Comparison of ENCODE assay signal across 19 cellular contexts in the genomic region with DNA sequence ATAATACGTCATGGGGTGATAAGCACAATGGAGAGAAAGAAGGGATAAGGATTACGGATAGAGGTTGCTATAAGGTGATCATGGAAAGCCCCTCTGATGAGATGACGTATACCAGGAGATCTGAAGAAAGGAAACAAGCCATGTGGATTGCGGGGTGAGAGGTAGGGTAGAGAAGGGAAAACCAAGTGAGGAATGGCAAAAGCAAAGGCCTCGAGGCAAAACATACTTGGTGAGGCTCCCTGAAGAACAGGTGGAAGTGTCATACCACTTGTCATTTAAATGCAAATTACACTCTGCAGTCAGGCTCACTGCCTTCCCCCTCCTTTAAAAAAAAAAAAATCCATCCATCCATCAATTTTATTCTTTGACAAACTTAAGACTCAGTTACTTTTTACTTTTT.
"Had no signal": no experiment of that assay in that cellular context is flagged by ENCODE, and none has a peak within 500 bp of the region (broad histone marks: within the 10 kb centered on the region; RNA-seq: fewer than 3 reads in every experiment).

No MANE protein-coding gene starts in this region.

- H3K36me3 ChIP-seq: adrenal gland, breast epithelium, neutrophil, pancreas, spleen, thyroid gland had no signal

- ATAC-seq: activated CD4-positive, CD25-positive, alpha-beta regulatory T cell treated with anti-CD3 and anti-CD28 coated beads, Interleukin-2, amount 50 U/mL, for 24 hours; activated CD8-positive, alpha-beta T cell treated with anti-CD3 and anti-CD28 coated beads, Interleukin-2, amount 10 ng/mL, durations not matched to agents 7 days and 5 days; activated naive CD4-positive, alpha-beta T cell treated with anti-CD3 and anti-CD28 coated beads, Interleukin-2, amount 50 U/mL, for 72 hours; activated T-cell treated with anti-CD3 and anti-CD28 coated beads, Interleukin-2, amount 50 U/mL, for 4 hours; left cardiac atrium; natural killer cell treated with Interleukin-12 subunit alpha and Interleukin-12 subunit beta and Interleukin-15 and Interleukin-18, amount 100 ng/mL, for 72 hours; pancreas; sciatic nerve had no signal

- H3K4me3 ChIP-seq: adrenal gland, breast epithelium, pancreas, spleen, thyroid gland had no signal

- H3K4me1 ChIP-seq: adrenal gland, breast epithelium, pancreas had no signal

- H3K9me3 ChIP-seq: adrenal gland, breast epithelium, neutrophil, pancreas, spleen, thyroid gland had no signal

- DNase-seq: activated CD4-positive, alpha-beta T cell treated with anti-CD3 and anti-CD28 coated beads, Interleukin-2, amount 10 ng/mL, durations not matched to agents 7 days and 5 days; activated CD8-positive, alpha-beta T cell treated with anti-CD3 and anti-CD28 coated beads, Interleukin-2, amount 10 ng/mL, durations not matched to agents 7 days and 5 days; activated gamma-delta T cell treated with Interleukin-2 at 50 U/mL for 16 hours; activated T-cell treated with anti-CD3 and anti-CD28 coated beads, Interleukin-2, amount 50 U/mL, for 4 hours; adrenal gland; cortex of kidney; head of caudate nucleus; left cardiac atrium; pancreas; spleen; stimulated activated naive CD4-positive, alpha-beta T cell; T-helper 9 cell; thyroid gland had no signal

- H3K27ac ChIP-seq: adrenal gland, breast epithelium, neutrophil, pancreas, spleen, thyroid gland had no signal

- H3K27me3 ChIP-seq: adrenal gland, breast epithelium, neutrophil, pancreas, spleen, thyroid gland had no signal
